Comparison of ENCODE assay signal across 7 cellular contexts in the genomic region with DNA sequence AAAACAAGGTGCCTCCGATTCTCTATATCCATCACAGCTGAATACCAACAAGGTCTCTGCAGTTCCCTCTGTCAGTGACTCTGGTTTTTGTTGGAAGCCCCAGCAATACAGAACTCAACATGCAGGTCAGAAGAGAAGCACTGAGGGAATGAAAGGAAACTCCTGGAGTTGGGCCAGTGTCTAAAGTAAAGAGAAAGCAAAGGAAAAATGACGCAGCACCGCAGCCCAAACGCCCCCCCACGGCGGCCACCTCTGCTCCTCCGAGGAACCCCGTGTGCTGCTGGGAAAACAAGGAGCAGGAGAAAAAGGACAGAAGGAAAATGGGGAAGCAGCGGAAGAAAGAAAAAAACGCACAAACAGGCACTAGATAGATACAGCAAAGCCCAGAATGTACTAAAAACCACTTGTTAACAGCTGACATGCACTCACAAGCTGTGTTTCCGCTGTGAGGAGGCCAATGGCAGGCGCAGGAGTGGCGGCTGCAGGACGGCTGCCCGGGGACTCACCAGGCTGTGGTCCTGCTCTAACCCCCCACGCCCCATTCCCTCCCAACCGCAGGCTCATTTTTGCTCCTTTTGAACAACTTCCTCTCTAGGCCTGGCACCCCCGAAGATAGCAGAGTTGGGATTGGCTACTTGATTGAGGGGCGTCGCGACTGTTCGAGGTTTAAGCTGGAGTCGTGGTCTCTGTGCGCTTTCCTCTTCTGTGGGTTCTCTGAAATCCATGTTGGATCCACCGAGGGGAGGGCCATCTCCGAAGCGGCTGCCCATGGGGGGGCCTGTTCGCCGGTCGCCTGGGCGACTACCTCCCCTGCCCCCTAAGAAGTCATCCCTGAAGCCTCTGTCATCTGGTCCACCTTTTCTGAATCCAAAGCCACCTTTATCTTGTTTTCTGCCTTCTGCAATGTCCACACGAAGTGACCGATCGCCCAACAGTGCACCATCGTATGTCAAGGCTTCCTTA.
A peak's percentile ranks its signal among the peaks of the same experiment; 100 is the strongest.
DNase-seq lines count a peak whose midpoint lies in the region; ATAC-seq, FAIRE-seq and TF ChIP-seq lines count a peak whose summit lies in the region.
"Not testable (repeated sequence)": the region's sequence is repeated elsewhere in the genome, so short reads cannot be mapped to it uniquely, and the experiment has no call there.

No MANE protein-coding gene starts in this region.

- in situ Hi-C loops in K562 (cut with MboI) = not testable (repeated sequence)

- not testable (repeated sequence) for H3K27ac Mint-ChIP-seq in activated CD8-positive, alpha-beta T cell treated with anti-CD3 and anti-CD28 coated beads, Interleukin-2, amount 10 ng/mL, durations not matched to agents 7 days and 5 days; naive thymus-derived CD4-positive, alpha-beta T cell; stimulated activated effector memory CD8-positive, alpha-beta T cell treated with anti-CD3 and anti-CD28 coated beads, Interleukin-12 subunit alpha, Interleukin-12 subunit beta, amount 100 ng/mL, for 72 hours

- not testable (repeated sequence) for H3K4me2 ChIP-seq in K562 (ENCODE audit: insufficient read depth, low read length); fibroblast of lung (ENCODE audit: extremely low read depth, insufficient read depth, low read length)

- H3K9ac ChIP-seq in K562 (ENCODE audit: insufficient read depth in 1 of 2, low read depth in 2 of 2, low read length in 2 of 2); fibroblast of lung (ENCODE audit: insufficient read depth, low read length): not testable (repeated sequence)

- H3K4me1 Mint-ChIP-seq in activated CD8-positive, alpha-beta T cell treated with anti-CD3 and anti-CD28 coated beads, Interleukin-2, amount 10 ng/mL, durations not matched to agents 7 days and 5 days (ENCODE audit: low read depth); naive thymus-derived CD4-positive, alpha-beta T cell; stimulated activated effector memory CD8-positive, alpha-beta T cell treated with anti-CD3 and anti-CD28 coated beads, Interleukin-12 subunit alpha, Interleukin-12 subunit beta, amount 100 ng/mL, for 72 hours: not testable (repeated sequence)

- not testable (repeated sequence) for TF ChIP-seq POLR2A in NB4 (IDR thresholded peaks at IDR 0.05; ENCODE audit: extremely low read depth, insufficient read length); K562 (conservative IDR thresholded peaks at IDR 0.05)

- not testable (repeated sequence) for H3K27ac ChIP-seq in K562 (ENCODE audit: extremely low read depth, low read depth, low read length); fibroblast of lung (ENCODE audit: insufficient read depth, low read length); naive thymus-derived CD4-positive, alpha-beta T cell (ENCODE audit: low read depth, low read length)

- not testable (repeated sequence) for H3K27me3 ChIP-seq in K562 (ENCODE audit: control insufficient read depth in 2 of 2, insufficient read depth in 2 of 2, low read length in 2 of 2); fibroblast of lung (ENCODE audit: control insufficient read depth, insufficient read depth, low read length); naive thymus-derived CD4-positive, alpha-beta T cell (ENCODE audit: control insufficient read depth in 2 of 2, insufficient read depth in 2 of 2, low read length in 2 of 2)

- H3K36me3 Mint-ChIP-seq in activated CD8-positive, alpha-beta T cell treated with anti-CD3 and anti-CD28 coated beads, Interleukin-2, amount 10 ng/mL, durations not matched to agents 7 days and 5 days (ENCODE audit: low read depth); naive thymus-derived CD4-positive, alpha-beta T cell; stimulated activated effector memory CD8-positive, alpha-beta T cell treated with anti-CD3 and anti-CD28 coated beads, Interleukin-12 subunit alpha, Interleukin-12 subunit beta, amount 100 ng/mL, for 72 hours: not testable (repeated sequence)

- not testable (repeated sequence) for H3K36me3 ChIP-seq in K562 (ENCODE audit: control insufficient read depth, insufficient read depth, low read length); fibroblast of lung (ENCODE audit: control insufficient read depth, insufficient read depth, low read length); naive thymus-derived CD4-positive, alpha-beta T cell (ENCODE audit: control insufficient read depth in 2 of 3, insufficient read depth in 3 of 3, low read length in 3 of 3)

- H3K4me3 Mint-ChIP-seq in activated CD8-positive, alpha-beta T cell treated with anti-CD3 and anti-CD28 coated beads, Interleukin-2, amount 10 ng/mL, durations not matched to agents 7 days and 5 days; stimulated activated effector memory CD8-positive, alpha-beta T cell treated with anti-CD3 and anti-CD28 coated beads, Interleukin-12 subunit alpha, Interleukin-12 subunit beta, amount 100 ng/mL, for 72 hours: not testable (repeated sequence)
- peak overlapping the region in 1 of 10 donors; percentile 48 for H3K4me3 Mint-ChIP-seq in naive thymus-derived CD4-positive, alpha-beta T cell

- not testable (repeated sequence) for H3K9me3 Mint-ChIP-seq in activated CD8-positive, alpha-beta T cell treated with anti-CD3 and anti-CD28 coated beads, Interleukin-2, amount 10 ng/mL, durations not matched to agents 7 days and 5 days (ENCODE audit: insufficient read depth); naive thymus-derived CD4-positive, alpha-beta T cell; stimulated activated effector memory CD8-positive, alpha-beta T cell treated with anti-CD3 and anti-CD28 coated beads, Interleukin-12 subunit alpha, Interleukin-12 subunit beta, amount 100 ng/mL, for 72 hours

- H3K4me1 ChIP-seq in K562 (replicated peaks in 1 of 2; ENCODE audit: control insufficient read depth in 2 of 2, insufficient read depth in 2 of 2, low read length in 2 of 2); naive thymus-derived CD4-positive, alpha-beta T cell (ENCODE audit: control insufficient read depth in 2 of 2, insufficient read depth in 2 of 2, low read length in 2 of 2): not testable (repeated sequence)
- H3K4me1 ChIP-seq in fibroblast of lung (ENCODE audit: control insufficient read depth, extremely low read depth, insufficient read depth, low read length) = peaks cover 11% of the 10 kb centered on the region

- not testable (repeated sequence) for TF ChIP-seq RAD21 in K562 (CRISPR knock-in tag; conservative IDR thresholded peaks at IDR 0.05 in 1 of 2, IDR thresholded peaks at IDR 0.05 in 1 of 2)

- not testable (repeated sequence) for H3K27me3 Mint-ChIP-seq in activated CD8-positive, alpha-beta T cell treated with anti-CD3 and anti-CD28 coated beads, Interleukin-2, amount 10 ng/mL, durations not matched to agents 7 days and 5 days (ENCODE audit: low read depth)
- peaks cover 0 to 49% (median 33%) of the 10 kb centered on the region in 5 donors for H3K27me3 Mint-ChIP-seq in naive thymus-derived CD4-positive, alpha-beta T cell

- 45% methylated on average over 18 of the region's 35 CpGs for WGBS in K562 (ENCODE audit: insufficient coverage, low coverage, missing lambda C conversion rate)

- DNase-seq in NB4 (ENCODE audit: low read depth) (peak; percentile 56), fibroblast of lung (ENCODE audit: low read depth in 2 of 2) (peak; percentile 8 to 30)
- not testable (repeated sequence) for DNase-seq in activated CD8-positive, alpha-beta T cell treated with anti-CD3 and anti-CD28 coated beads, Interleukin-2, amount 10 ng/mL, durations not matched to agents 7 days and 5 days; K562 (ENCODE audit: extremely low read depth in 1 of 4, low spot score in 3 of 4); left cardiac atrium; naive thymus-derived CD4-positive, alpha-beta T cell; stimulated activated effector memory CD8-positive, alpha-beta T cell treated with anti-CD3 and anti-CD28 coated beads, Interleukin-12 subunit alpha, Interleukin-12 subunit beta, amount 100 ng/mL, for 72 hours (ENCODE audit: low spot score in 2 of 2)

- not testable (repeated sequence) for FAIRE-seq in K562 (lab: Jason Lieb, UNC)

- not testable (repeated sequence) for H3K9me1 ChIP-seq in K562 (ENCODE audit: control insufficient read depth, insufficient read depth, low read length)

- not testable (repeated sequence) for H2AFZ ChIP-seq in K562 (ENCODE audit: low read depth, low read length); fibroblast of lung (ENCODE audit: low read length)

- BruUV-seq in K562 (replicated peaks; lab: Mats Ljungman, UMichigan) = not testable (repeated sequence)

- intact Hi-C loops in K562 (cut with micrococcal nuclease); left cardiac atrium (cut with DNase I); naive thymus-derived CD4-positive, alpha-beta T cell (cut with micrococcal nuclease): not testable (repeated sequence)

- not testable (repeated sequence) for TF ChIP-seq EP300 in K562 (IDR thresholded peaks at IDR 0.05; ENCODE audit: low read length)

- H3K4me3 ChIP-seq in NB4 (ENCODE audit: low read depth, low read length) = peak overlapping the region; percentile 39
- H3K4me3 ChIP-seq in K562; fibroblast of lung (replicated peaks in 1 of 4; ENCODE audit: control extremely low read depth in 1 of 4, insufficient read depth in 1 of 4, low read depth in 3 of 4, low read length in 4 of 4); naive thymus-derived CD4-positive, alpha-beta T cell (ENCODE audit: low read length): not testable (repeated sequence)

- not testable (repeated sequence) for H4K20me1 ChIP-seq in K562 (replicated peaks; ENCODE audit: control insufficient read depth, insufficient read depth, low read length); fibroblast of lung (ENCODE audit: control insufficient read depth, extremely low read depth, insufficient read depth, low read length)

- not testable (repeated sequence) for H3K79me2 ChIP-seq in K562 (ENCODE audit: control insufficient read depth, insufficient read depth, low read length); fibroblast of lung (ENCODE audit: control insufficient read depth, insufficient read depth, low read length)

- CTCF ChIA-PET in activated CD8-positive, alpha-beta T cell treated with anti-CD3 and anti-CD28 coated beads, Interleukin-2, amount 10 ng/mL, durations not matched to agents 7 days and 5 days (lab: Charles Lee); K562 (lab: Yijun Ruan, JAX; ENCODE audit: low intra/inter-chr PET ratio); naive thymus-derived CD4-positive, alpha-beta T cell (lab: Charles Lee): not testable (repeated sequence)

- POLR2A ChIA-PET in activated CD8-positive, alpha-beta T cell treated with anti-CD3 and anti-CD28 coated beads, Interleukin-2, amount 10 ng/mL, durations not matched to agents 7 days and 5 days (lab: Charles Lee); K562 (lab: Yijun Ruan, JAX); naive thymus-derived CD4-positive, alpha-beta T cell (lab: Charles Lee): not testable (repeated sequence)

- not testable (repeated sequence) for TF ChIP-seq CTCF in NB4 (IDR thresholded peaks at IDR 0.05; ENCODE audit: low read depth, low read length); K562 (IDR thresholded peaks at IDR 0.05 in 2 of 3, conservative IDR thresholded peaks at IDR 0.05 in 1 of 3; ENCODE audit: insufficient read depth in 2 of 3, low read depth in 1 of 3, low read length in 3 of 3); fibroblast of lung (conservative IDR thresholded peaks at IDR 0.05 in 1 of 2, IDR thresholded peaks at IDR 0.05 in 1 of 2; ENCODE audit: low read depth in 1 of 2, low read length in 2 of 2)

- peak; percentile 71 for ATAC-seq in activated CD8-positive, alpha-beta T cell treated with anti-CD3 and anti-CD28 coated beads, Interleukin-2, amount 10 ng/mL, durations not matched to agents 7 days and 5 days
- peak; percentile 59 for ATAC-seq in K562
- peak; percentile 43 to 60 for ATAC-seq in left cardiac atrium
- ATAC-seq in naive thymus-derived CD4-positive, alpha-beta T cell = peak; percentile 54
- peak; percentile 45 for ATAC-seq in stimulated activated effector memory CD8-positive, alpha-beta T cell treated with anti-CD3 and anti-CD28 coated beads, Interleukin-12 subunit alpha, Interleukin-12 subunit beta, amount 100 ng/mL, for 72 hours

- not testable (repeated sequence) for H3K9me3 ChIP-seq in K562 (replicated peaks; ENCODE audit: control insufficient read depth, insufficient read depth, low read depth, low read length); fibroblast of lung (ENCODE audit: control insufficient read depth, insufficient read depth, low read depth, low read length); naive thymus-derived CD4-positive, alpha-beta T cell (ENCODE audit: control insufficient read depth in 2 of 3, low read length in 3 of 3)
